In the genomic region with DNA sequence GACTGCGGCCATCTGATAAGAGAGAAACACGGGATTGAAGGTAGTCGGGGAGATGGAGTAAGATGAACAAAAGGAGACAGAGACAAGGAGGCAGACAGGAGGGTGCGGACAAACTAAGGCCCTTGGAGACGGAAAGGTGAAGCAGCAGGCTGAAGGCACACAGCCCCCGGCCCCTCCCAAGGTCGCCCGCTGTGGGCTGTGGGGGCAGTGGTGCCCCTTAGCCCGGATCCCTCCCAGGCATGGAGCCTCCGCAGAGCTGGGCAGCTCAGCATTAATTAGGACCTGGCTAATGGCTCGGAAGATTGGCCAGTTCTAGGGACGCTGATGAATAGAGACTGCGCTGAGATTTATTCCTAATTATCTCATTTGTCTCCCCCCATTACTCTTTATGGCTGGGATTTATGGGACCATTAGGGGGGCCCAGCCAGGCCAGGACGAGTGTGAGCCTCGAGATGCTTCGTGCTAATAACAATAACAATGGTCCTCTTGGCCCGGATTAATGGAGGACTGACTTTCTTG, we compare ENCODE assay signal across 17 cellular contexts. TPM values are rescaled to one million over a fixed set of nuclear protein-coding genes. Genes with fewer than 3 reads are reported as not detected.
DNase-seq lines count a peak whose midpoint lies in the region; ATAC-seq lines count a peak whose summit lies in the region.
"Had no signal": no experiment of that assay in that cellular context is flagged by ENCODE, and none has a peak within 500 bp of the region (broad histone marks: within the 10 kb centered on the region; RNA-seq: fewer than 3 reads in every experiment).

No MANE protein-coding gene starts in this region.

- H3K27ac ChIP-seq in right cardiac atrium (ENCODE audit: low read length): no peak overlapping the region
- H3K27ac ChIP-seq: 22Rv1, A549, BLaER1 had no signal

- POLR2A ChIA-PET in activated naive CD8-positive, alpha-beta T cell treated with anti-CD3 and anti-CD28 coated beads, Interleukin-2, amount 10 ng/mL, durations not matched to agents 7 days and 5 days (lab: Charles Lee): no interaction called here

- no peaks in the 10 kb centered on the region for H3K36me3 Mint-ChIP-seq in activated naive CD8-positive, alpha-beta T cell treated with anti-CD3 and anti-CD28 coated beads, Interleukin-2, amount 10 ng/mL, durations not matched to agents 7 days and 5 days
- no peaks in the 10 kb centered on the region for H3K36me3 Mint-ChIP-seq in activated naive CD8-positive, alpha-beta T cell treated with anti-CD3 and anti-CD28 coated beads for 36 hours
- H3K36me3 Mint-ChIP-seq in T-helper 2 cell treated with Interferon-gamma antibody and Interleukin-4, amounts not matched to agents 5 μg/mL and 100 μg/mL, for 36 hours (ENCODE audit: low read depth): no peaks in the 10 kb centered on the region
- H3K36me3 Mint-ChIP-seq: CD8-positive, alpha-beta T cell had no signal

- no peaks in the 10 kb centered on the region for H3K27me3 ChIP-seq in right cardiac atrium (ENCODE audit: control insufficient read depth, insufficient read depth)
- H3K27me3 ChIP-seq: BLaER1 had no signal

- peaks cover 3% of the 10 kb centered on the region for H3K4me1 Mint-ChIP-seq in activated naive CD8-positive, alpha-beta T cell treated with anti-CD3 and anti-CD28 coated beads, Interleukin-2, amount 10 ng/mL, durations not matched to agents 7 days and 5 days
- no peaks in the 10 kb centered on the region for H3K4me1 Mint-ChIP-seq in activated naive CD8-positive, alpha-beta T cell treated with anti-CD3 and anti-CD28 coated beads for 36 hours
- H3K4me1 Mint-ChIP-seq in T-helper 2 cell treated with Interferon-gamma antibody and Interleukin-4, amounts not matched to agents 5 μg/mL and 100 μg/mL, for 36 hours (ENCODE audit: low read depth): no peaks in the 10 kb centered on the region

- no peak overlapping the region for H3K4me3 Mint-ChIP-seq in activated naive CD8-positive, alpha-beta T cell treated with anti-CD3 and anti-CD28 coated beads, Interleukin-2, amount 10 ng/mL, durations not matched to agents 7 days and 5 days
- no peak overlapping the region for H3K4me3 Mint-ChIP-seq in activated naive CD8-positive, alpha-beta T cell treated with anti-CD3 and anti-CD28 coated beads for 36 hours
- H3K4me3 Mint-ChIP-seq in T-helper 2 cell treated with Interferon-gamma antibody and Interleukin-4, amounts not matched to agents 5 μg/mL and 100 μg/mL, for 36 hours: no peak overlapping the region
- H3K4me3 Mint-ChIP-seq: CD8-positive, alpha-beta T cell; H9 had no signal

- H3K9me3 Mint-ChIP-seq in activated naive CD8-positive, alpha-beta T cell treated with anti-CD3 and anti-CD28 coated beads, Interleukin-2, amount 10 ng/mL, durations not matched to agents 7 days and 5 days: no peaks in the 10 kb centered on the region
- H3K9me3 Mint-ChIP-seq in activated naive CD8-positive, alpha-beta T cell treated with anti-CD3 and anti-CD28 coated beads for 36 hours: no peaks in the 10 kb centered on the region
- no peaks in the 10 kb centered on the region for H3K9me3 Mint-ChIP-seq in T-helper 2 cell treated with Interferon-gamma antibody and Interleukin-4, amounts not matched to agents 5 μg/mL and 100 μg/mL, for 36 hours
- H3K9me3 Mint-ChIP-seq: CD8-positive, alpha-beta T cell; H9 had no signal

- H3K4me3 ChIP-seq in right cardiac atrium (ENCODE audit: low read length): no peak overlapping the region
- H3K4me3 ChIP-seq: A549, BLaER1, GM12878 had no signal

- H3K27me3 Mint-ChIP-seq in activated naive CD8-positive, alpha-beta T cell treated with anti-CD3 and anti-CD28 coated beads, Interleukin-2, amount 10 ng/mL, durations not matched to agents 7 days and 5 days: peaks cover 30% of the 10 kb centered on the region
- peaks cover 23% of the 10 kb centered on the region for H3K27me3 Mint-ChIP-seq in activated naive CD8-positive, alpha-beta T cell treated with anti-CD3 and anti-CD28 coated beads for 36 hours
- H3K27me3 Mint-ChIP-seq in T-helper 2 cell treated with Interferon-gamma antibody and Interleukin-4, amounts not matched to agents 5 μg/mL and 100 μg/mL, for 36 hours (ENCODE audit: low read depth): peaks cover 11% of the 10 kb centered on the region

- 95% methylated on average over 17 of the region's 17 CpGs for WGBS in right cardiac atrium

- H3K27ac Mint-ChIP-seq in activated naive CD8-positive, alpha-beta T cell treated with anti-CD3 and anti-CD28 coated beads, Interleukin-2, amount 10 ng/mL, durations not matched to agents 7 days and 5 days: peak overlapping the region; percentile 35
- no peak overlapping the region for H3K27ac Mint-ChIP-seq in activated naive CD8-positive, alpha-beta T cell treated with anti-CD3 and anti-CD28 coated beads for 36 hours
- H3K27ac Mint-ChIP-seq in T-helper 2 cell treated with Interferon-gamma antibody and Interleukin-4, amounts not matched to agents 5 μg/mL and 100 μg/mL, for 36 hours: no peak overlapping the region
- H3K27ac Mint-ChIP-seq: CD8-positive, alpha-beta T cell; H9 had no signal

- intact Hi-C loops in right cardiac atrium (cut with DNase I): no loop called here

- H3K4me1 ChIP-seq in right cardiac atrium (ENCODE audit: control insufficient read depth, insufficient read depth, low read length): peaks cover 3% of the 10 kb centered on the region
- H3K4me1 ChIP-seq: A549 had no signal

- ATAC-seq in activated naive CD8-positive, alpha-beta T cell treated with anti-CD3 and anti-CD28 coated beads, Interleukin-2, amount 10 ng/mL, durations not matched to agents 7 days and 5 days (ENCODE audit: low read depth): no peak
- no peak for ATAC-seq in right cardiac atrium
- ATAC-seq: A549; CD8-positive, alpha-beta T cell; GM12878; HepG2 had no signal

- no peak for DNase-seq in activated naive CD8-positive, alpha-beta T cell treated with anti-CD3 and anti-CD28 coated beads, Interleukin-2, amount 10 ng/mL, durations not matched to agents 7 days and 5 days
- DNase-seq in activated naive CD8-positive, alpha-beta T cell treated with anti-CD3 and anti-CD28 coated beads for 36 hours: no peak
- DNase-seq in left kidney (ENCODE audit: low read depth, low spot score) (peak; percentile 63), retina (peak; percentile 80), AML-193 (lab: John Stamatoyannopoulos, UW) (no peak), right cardiac atrium (no peak), NCI-H2196 treated with DMSO at 0.1 percent for 48 hours (lab: John Stamatoyannopoulos, UW; ENCODE audit: unreplicated experiment) (no peak)
- no peak for DNase-seq in T-helper 2 cell treated with Interferon-gamma antibody and Interleukin-4, amounts not matched to agents 5 μg/mL and 100 μg/mL, for 36 hours (ENCODE audit: low spot score)
- DNase-seq: Calu3; CD8-positive, alpha-beta T cell; DMS79 treated with DMSO at 0.1 percent for 48 hours; H9 had no signal

- no peaks in the 10 kb centered on the region for H3K9me3 ChIP-seq in right cardiac atrium (ENCODE audit: control insufficient read depth, low read length)
- H3K9me3 ChIP-seq: A549, BLaER1 had no signal

RNA-seq across cellular contexts. Expression of gene MDFI, which starts 20.3 kb away (rescaled TPM):
- total RNA-seq in activated naive CD8-positive, alpha-beta T cell treated with anti-CD3 and anti-CD28 coated beads, Interleukin-2, amount 10 ng/mL, durations not matched to agents 7 days and 5 days: not detected
- not detected for total RNA-seq in activated naive CD8-positive, alpha-beta T cell treated with anti-CD3 and anti-CD28 coated beads for 36 hours
- total RNA-seq in right cardiac atrium: 10 to 100 TPM in 2 of 4 donors, 1 to 10 TPM in 2; 8.0 to 11.9 (median 10.0) TPM
- polyA plus RNA-seq in right cardiac atrium: 4.9 TPM
- total RNA-seq: CD8-positive, alpha-beta T cell; GM12878; HepG2 had no signal
- polyA plus RNA-seq: GM12878 had no signal

Comparison
In these comparisons a context has a peak if more than half of its experiments do, and no peak if none do; other contexts are left out.
1. DNase-seq: peak in left kidney (single experiment) and retina (single experiment); none in activated naive CD8-positive, alpha-beta T cell treated with anti-CD3 and anti-CD28 coated beads, Interleukin-2, amount 10 ng/mL, durations not matched to agents 7 days and 5 days (single experiment), activated naive CD8-positive, alpha-beta T cell treated with anti-CD3 and anti-CD28 coated beads for 36 hours (single experiment), AML-193 (0 of 2), right cardiac atrium (0 of 3), T-helper 2 cell treated with Interferon-gamma antibody and Interleukin-4, amounts not matched to agents 5 μg/mL and 100 μg/mL, for 36 hours (single experiment) and NCI-H2196 treated with DMSO at 0.1 percent for 48 hours (single experiment).
2. RNA of gene MDFI, which starts 20.3 kb away (total RNA-seq): 8.0 to 11.9 TPM in right cardiac atrium; not detected in activated naive CD8-positive, alpha-beta T cell treated with anti-CD3 and anti-CD28 coated beads for 36 hours and not detected in activated naive CD8-positive, alpha-beta T cell treated with anti-CD3 and anti-CD28 coated beads, Interleukin-2, amount 10 ng/mL, durations not matched to agents 7 days and 5 days; every median in the first group is over 4 times any median in the second.